In genomic region chr12:12032771-12033588, GRCh38 we compare ENCODE assay signal across 8 cellular contexts. TPM values are rescaled to one million over a fixed set of nuclear protein-coding genes. Genes with fewer than 3 reads are reported as not detected.
DNase-seq lines count a peak whose midpoint lies in the region; ATAC-seq and TF ChIP-seq lines count a peak whose summit lies in the region.

No MANE protein-coding gene starts in this region.

- CTCF ChIA-PET in PC-9 (lab: Charles Lee): interaction anchor here (0.6 to 2.9 kb wide), 17 partner anchors 23 to 1262 kb away, joined by 3 to 33 read pairs (median 5); partner anchors contain the start of gene BORCS5

- H3K79me2 ChIP-seq in PC-9 (ENCODE audit: low read depth): no peaks in the 10 kb centered on the region

- H2AFZ ChIP-seq in PC-9: peak overlapping the region; percentile 76

- POLR2A ChIA-PET in PC-9 (lab: Charles Lee; ENCODE audit: unreplicated experiment): interaction anchor here (0.5 to 2.2 kb wide), 7 partner anchors 18 to 453 kb away, joined by 3 to 11 read pairs (median 3); no protein-coding TSS in a partner anchor

- no peaks in the 10 kb centered on the region for H3K9me3 ChIP-seq in PC-9 (ENCODE audit: insufficient read depth, low read depth)

- peak overlapping the region; percentile 74 for H3K4me2 ChIP-seq in PC-9

- H3K36me3 ChIP-seq in PC-9 (ENCODE audit: low read depth): no peaks in the 10 kb centered on the region

- H3K4me3 ChIP-seq in PC-9: peak overlapping the region; percentile 28; the same call in 1 of the 2 replicates

- H3K9me3 Mint-ChIP-seq in activated T-helper 17 cell treated with anti-CD3 and anti-CD28 coated beads, Interleukin-2, amount 50 U/mL, for 72 hours: no peaks in the 10 kb centered on the region
- no peaks in the 10 kb centered on the region for H3K9me3 Mint-ChIP-seq in naive B cell

- H3K27ac Mint-ChIP-seq in activated T-helper 17 cell treated with anti-CD3 and anti-CD28 coated beads, Interleukin-2, amount 50 U/mL, for 72 hours: peak overlapping the region; percentile 94
- H3K27ac Mint-ChIP-seq in naive B cell: peak overlapping the region in 3 of 6 donors; percentile 45 to 49 (median 48)

- no peaks in the 10 kb centered on the region for H3K27me3 Mint-ChIP-seq in activated T-helper 17 cell treated with anti-CD3 and anti-CD28 coated beads, Interleukin-2, amount 50 U/mL, for 72 hours
- H3K27me3 Mint-ChIP-seq in naive B cell: peaks cover 0 to 6% (median 0%) of the 10 kb centered on the region in 3 donors

- H3F3A ChIP-seq in PC-9 (ENCODE audit: insufficient read depth, low read depth): no peaks in the 10 kb centered on the region

- no TSS peak for BruUV-seq in PC-9 (replicated peaks; lab: Mats Ljungman, UMichigan)

- H3K4me1 ChIP-seq in PC-9 (replicated peaks; ENCODE audit: insufficient read depth): peaks cover 7% of the 10 kb centered on the region

- intact Hi-C loops in PC-9 (cut with micrococcal nuclease; ENCODE audit: unreplicated experiment): loop anchor here (1.0 to 5.0 kb wide), 12 partner anchors 74 to 671 kb away; partner anchors contain the start of gene ETV6

- H3K36me3 Mint-ChIP-seq in activated T-helper 17 cell treated with anti-CD3 and anti-CD28 coated beads, Interleukin-2, amount 50 U/mL, for 72 hours (ENCODE audit: low read depth): no peaks in the 10 kb centered on the region
- no peaks in the 10 kb centered on the region for H3K36me3 Mint-ChIP-seq in naive B cell

- peaks cover 29% of the 10 kb centered on the region for H3K4me1 Mint-ChIP-seq in activated T-helper 17 cell treated with anti-CD3 and anti-CD28 coated beads, Interleukin-2, amount 50 U/mL, for 72 hours
- H3K4me1 Mint-ChIP-seq in naive B cell: peaks cover 8 to 16% (median 10%) of the 10 kb centered on the region in 3 donors

- no peaks in the 10 kb centered on the region for H3K27me3 ChIP-seq in PC-9 (ENCODE audit: insufficient read depth, low read depth)

- peak; percentile 95 for TF ChIP-seq CTCF in PC-9 (conservative IDR thresholded peaks at IDR 0.05)

- H3K27ac ChIP-seq in PC-9: peak overlapping the region; percentile 14; the same call in 1 of the 2 replicates

- no peaks in the 10 kb centered on the region for H3K9me2 ChIP-seq in PC-9 (ENCODE audit: insufficient read depth)

- DNase-seq in ELR (ENCODE audit: low read depth) (peak; percentile 84), KG1 (lab: John Stamatoyannopoulos, UW) (peak; percentile 34), PC-9 (peak; percentile 81 to 88), fibroblast of peridontal ligament (ENCODE audit: extremely low read depth) (peak; percentile 93), naive B cell (peak; percentile 43)
- DNase-seq in stimulated activated naive CD8-positive, alpha-beta T cell treated with anti-CD3 and anti-CD28 coated beads, Interleukin-15, Interleukin-2, amounts not matched to agents 100 U/mL and 50 U/mL, for 24 hours: peak; percentile 77

- peak; percentile 72 for ATAC-seq in activated T-helper 17 cell treated with anti-CD3 and anti-CD28 coated beads, Interleukin-2, amount 50 U/mL, for 72 hours (replicated peaks)
- peak; percentile 58 to 66 for ATAC-seq in naive B cell (ENCODE audit: low read depth in 2 of 2)
- ATAC-seq in stimulated activated naive CD8-positive, alpha-beta T cell treated with anti-CD3 and anti-CD28 coated beads, Interleukin-15, Interleukin-2, amounts not matched to agents 100 U/mL and 50 U/mL, for 24 hours: peak; percentile 58
- ATAC-seq in GM19463 (IDR thresholded peaks at IDR 0.05; ENCODE audit: unreplicated experiment): no peak

- peak overlapping the region; percentile 85 for H3K4me3 Mint-ChIP-seq in activated T-helper 17 cell treated with anti-CD3 and anti-CD28 coated beads, Interleukin-2, amount 50 U/mL, for 72 hours
- peak overlapping the region; percentile 69 to 88 (median 82) for H3K4me3 Mint-ChIP-seq in naive B cell

- no peaks in the 10 kb centered on the region for H4K20me1 ChIP-seq in PC-9 (ENCODE audit: insufficient read depth)

RNA-seq across cellular contexts. Expression of gene BCL2L14, which starts 37.8 kb away (rescaled TPM):
- total RNA-seq in PC-9 (2021): 4.8 and 6.0 TPM in 2 replicates
- total RNA-seq in activated T-helper 17 cell treated with anti-CD3 and anti-CD28 coated beads, Interleukin-2, amount 50 U/mL, for 72 hours: 1 to 10 TPM; 3.0 to 3.8 TPM
- not detected for polyA plus RNA-seq in naive B cell (ENCODE audit: low read depth in 6 of 6)

Comparison
In these comparisons a context has a peak if more than half of its experiments do, and no peak if none do; other contexts are left out.
1. DNase-seq: peak in every context shown above with its lines; median percentile 93 in fibroblast of peridontal ligament; 84 in PC-9; 84 in ELR; 77 in stimulated activated naive CD8-positive, alpha-beta T cell treated with anti-CD3 and anti-CD28 coated beads, Interleukin-15, Interleukin-2, amounts not matched to agents 100 U/mL and 50 U/mL, for 24 hours; 43 in naive B cell; 34 in KG1.